22 cellular contexts compared by ENCODE assay signal in the genomic region with DNA sequence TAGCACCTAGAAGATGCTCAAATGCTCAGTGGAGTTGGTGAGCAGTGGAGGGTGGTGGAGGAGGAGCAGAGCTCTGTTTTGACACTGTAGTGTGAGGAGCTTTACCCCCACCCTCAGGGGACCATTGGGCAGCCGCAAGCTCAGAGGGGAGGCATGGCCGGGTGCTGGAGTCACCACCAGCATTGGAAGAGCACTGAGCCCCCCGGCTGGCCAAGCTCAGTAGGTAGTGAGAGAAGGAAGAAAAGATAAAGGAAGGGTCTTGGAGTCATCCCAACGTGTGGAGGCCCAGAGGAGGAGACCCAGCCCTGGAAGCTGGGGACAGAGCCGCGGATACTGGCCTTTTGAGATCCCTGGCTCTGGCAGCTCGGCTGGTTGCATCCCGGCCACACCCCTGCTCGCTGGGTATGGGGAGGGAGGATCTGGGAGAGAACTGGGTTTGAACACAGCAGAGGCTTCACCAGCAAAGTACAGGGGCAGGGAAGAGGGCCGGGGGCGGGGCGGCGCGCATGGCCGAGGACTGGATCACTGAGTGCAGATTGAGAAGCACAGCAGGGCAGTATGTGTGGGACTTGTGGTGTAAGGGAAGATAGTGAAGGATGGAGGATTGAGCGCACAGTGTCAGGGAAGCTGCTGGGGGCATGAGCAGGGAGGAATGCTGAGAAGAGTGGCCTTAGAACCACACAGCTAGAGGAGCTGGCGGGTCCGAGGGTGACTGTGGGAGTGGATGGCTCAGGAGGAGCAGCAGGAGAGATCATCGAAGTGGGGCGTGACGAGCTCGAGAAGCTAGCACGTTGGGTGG. TPM values are rescaled to one million over a fixed set of nuclear protein-coding genes. Genes with fewer than 3 reads are reported as not detected.
DNase-seq lines count a peak whose midpoint lies in the region; TF ChIP-seq lines count a peak whose summit lies in the region.
"Had no signal": no experiment of that assay in that cellular context is flagged by ENCODE, and none has a peak within 500 bp of the region (broad histone marks: within the 10 kb centered on the region; RNA-seq: fewer than 3 reads in every experiment).

No MANE protein-coding gene starts in this region.

- H3K4me1 ChIP-seq in BLaER1 (peaks cover 41% of the 10 kb centered on the region), endodermal cell (ENCODE audit: control insufficient read depth, insufficient read depth, low read length) (peaks cover 15% of the 10 kb centered on the region), hepatocyte (ENCODE audit: insufficient read depth) (peaks cover 6% of the 10 kb centered on the region), right atrium auricular region (peaks cover 0 to 11% of the 10 kb centered on the region in 2 donors)
- H3K4me1 ChIP-seq in CD4-positive, alpha-beta memory T cell (ENCODE audit: insufficient read depth, low read length): no peaks in the 10 kb centered on the region
- H3K4me1 ChIP-seq: Caco-2, HAP-1, SJSA1 had no signal

- H3K36me3 ChIP-seq in BLaER1 (no peaks in the 10 kb centered on the region), H7 (replicated peaks; ENCODE audit: control insufficient read depth, insufficient read depth, low read length) (0 out of 2 replicates have a peak, but pooled peaks cover 1% of the 10 kb centered on the region), endodermal cell (ENCODE audit: control insufficient read depth, insufficient read depth, low read length) (peaks cover 3% of the 10 kb centered on the region), hepatocyte (replicated peaks; ENCODE audit: insufficient read depth, low read depth) (no peaks in the 10 kb centered on the region), right atrium auricular region (no peaks in the 10 kb centered on the region)
- no peaks in the 10 kb centered on the region for H3K36me3 ChIP-seq in CD4-positive, alpha-beta memory T cell (ENCODE audit: insufficient read depth, low read length)
- H3K36me3 ChIP-seq: HAP-1, SJSA1 had no signal

- H3K36me3 Mint-ChIP-seq in endodermal cell (ENCODE audit: low read depth): no peaks in the 10 kb centered on the region
- H3K36me3 Mint-ChIP-seq in progenitor cell of endocrine pancreas (ENCODE audit: insufficient read depth): no peaks in the 10 kb centered on the region
- H3K36me3 Mint-ChIP-seq in CD4-positive, alpha-beta memory T cell: no peaks in the 10 kb centered on the region

- H3K4me2 ChIP-seq in BLaER1 (peak overlapping the region; percentile 27), hepatocyte (no peak overlapping the region)

- H3K4me3 ChIP-seq in BLaER1 (no peak overlapping the region), H7 (ENCODE audit: insufficient read depth, low read depth, low read length) (no peak overlapping the region), endodermal cell (ENCODE audit: low read length) (no peak overlapping the region), hepatocyte (no peak overlapping the region), right atrium auricular region (no peak overlapping the region)
- H3K4me3 ChIP-seq in CD4-positive, alpha-beta memory T cell (ENCODE audit: low read length in 2 of 2): no peak overlapping the region
- H3K4me3 ChIP-seq: HAP-1, SJSA1 had no signal

- H3K4me1 Mint-ChIP-seq in endodermal cell (peaks cover 25% of the 10 kb centered on the region), progenitor cell of endocrine pancreas (ENCODE audit: low read depth) (peaks cover 5% of the 10 kb centered on the region)
- H3K4me1 Mint-ChIP-seq in CD4-positive, alpha-beta memory T cell: no peaks in the 10 kb centered on the region

- H3K9ac ChIP-seq in BLaER1 (no peak overlapping the region), endodermal cell (ENCODE audit: extremely low read depth, low read length, poor library complexity, severe bottlenecking) (no peak overlapping the region)

- intact Hi-C loops in CD4-positive, alpha-beta memory T cell (cut with micrococcal nuclease): no loop called here

- H3K27ac Mint-ChIP-seq in endodermal cell (peak overlapping the region; percentile 12), progenitor cell of endocrine pancreas (peak overlapping the region; percentile 27)
- peak overlapping the region in 1 of 7 donors; percentile 13 for H3K27ac Mint-ChIP-seq in CD4-positive, alpha-beta memory T cell
- H3K27ac Mint-ChIP-seq: CD4-positive, alpha-beta T cell had no signal

- H3K27me3 Mint-ChIP-seq in endodermal cell (ENCODE audit: insufficient read depth) (no peaks in the 10 kb centered on the region), progenitor cell of endocrine pancreas (peaks cover 11% of the 10 kb centered on the region)
- peaks cover 0 to 1% of the 10 kb centered on the region in 2 donors for H3K27me3 Mint-ChIP-seq in CD4-positive, alpha-beta memory T cell
- H3K27me3 Mint-ChIP-seq: CD4-positive, alpha-beta T cell had no signal

- no peak overlapping the region for H3K27ac ChIP-seq in BLaER1
- H3K27ac ChIP-seq in endodermal cell (ENCODE audit: low read depth, low read length): no peak overlapping the region
- no peak overlapping the region for H3K27ac ChIP-seq in hepatocyte
- no peak overlapping the region for H3K27ac ChIP-seq in CD4-positive, alpha-beta memory T cell (ENCODE audit: low read depth, low read length)
- H3K27ac ChIP-seq in right atrium auricular region: no peak overlapping the region
- H3K27ac ChIP-seq: SJSA1 had no signal

- DNase-seq in H7 (peak; percentile 60), endodermal cell (peak; percentile 49), progenitor cell of endocrine pancreas (ENCODE audit: low spot score, unreplicated experiment) (no peak), hepatocyte (ENCODE audit: low spot score) (no peak), right atrium auricular region (ENCODE audit: low spot score) (no peak)
- no peak for DNase-seq in CD4-positive, alpha-beta memory T cell
- DNase-seq: Caco-2; CD4-positive, alpha-beta T cell; GDM1; KBM-7; MV-4-11; NCI-H1105; NCI-H1436 treated with DMSO at 0.1 percent for 48 hours; NCI-H1930; NCI-H446; NCI-H524 treated with DMSO at 0.1 percent for 48 hours; NCI-H774; PC-3 had no signal

- H3K9me3 Mint-ChIP-seq in endodermal cell: no peaks in the 10 kb centered on the region
- no peaks in the 10 kb centered on the region for H3K9me3 Mint-ChIP-seq in progenitor cell of endocrine pancreas (ENCODE audit: low read depth)
- no peaks in the 10 kb centered on the region for H3K9me3 Mint-ChIP-seq in CD4-positive, alpha-beta memory T cell
- H3K9me3 Mint-ChIP-seq: CD4-positive, alpha-beta T cell had no signal

- H3K4me3 Mint-ChIP-seq in endodermal cell (no peak overlapping the region), progenitor cell of endocrine pancreas (ENCODE audit: low read depth) (no peak overlapping the region)
- no peak overlapping the region for H3K4me3 Mint-ChIP-seq in CD4-positive, alpha-beta memory T cell
- H3K4me3 Mint-ChIP-seq: CD4-positive, alpha-beta T cell had no signal

- H2AFZ ChIP-seq in hepatocyte: no peak overlapping the region

- WGBS in endodermal cell (ENCODE audit: insufficient coverage in 1 of 2, insufficient read length in 1 of 2), 2 experiments: 86 to 95% methylated on average over 9 to 23 of the region's 23 CpGs
- 89% methylated on average over 23 of the region's 23 CpGs for WGBS in hepatocyte (ENCODE audit: low lambda C conversion rate, missing lambda C conversion rate)

- H3K27me3 ChIP-seq in BLaER1 (no peaks in the 10 kb centered on the region), H7 (ENCODE audit: control insufficient read depth, insufficient read depth, low read length) (no peaks in the 10 kb centered on the region), endodermal cell (ENCODE audit: control insufficient read depth, insufficient read depth, low read length, poor library complexity, severe bottlenecking) (no peaks in the 10 kb centered on the region), hepatocyte (no peaks in the 10 kb centered on the region), right atrium auricular region (no peaks in the 10 kb centered on the region)
- no peaks in the 10 kb centered on the region for H3K27me3 ChIP-seq in CD4-positive, alpha-beta memory T cell (ENCODE audit: insufficient read depth, low read length)
- H3K27me3 ChIP-seq: SJSA1 had no signal

- CTCF ChIA-PET in CD4-positive, alpha-beta memory T cell (lab: Charles Lee; ENCODE audit: partially characterized antibody): no interaction called here

- H3K9me3 ChIP-seq in BLaER1 (no peaks in the 10 kb centered on the region), endodermal cell (ENCODE audit: control insufficient read depth, low read length) (no peaks in the 10 kb centered on the region), hepatocyte (ENCODE audit: low read depth) (no peaks in the 10 kb centered on the region), right atrium auricular region (no peaks in the 10 kb centered on the region)
- no peaks in the 10 kb centered on the region for H3K9me3 ChIP-seq in CD4-positive, alpha-beta memory T cell (ENCODE audit: control insufficient read depth in 1 of 2, low read length in 2 of 2)
- H3K9me3 ChIP-seq: Caco-2, HAP-1, SJSA1 had no signal

- POLR2A ChIA-PET in CD4-positive, alpha-beta memory T cell (lab: Charles Lee; ENCODE audit: partially characterized antibody): no interaction called here

- no peaks in the 10 kb centered on the region for H3K9me2 ChIP-seq in hepatocyte (replicated peaks; ENCODE audit: insufficient read depth)

- no peaks in the 10 kb centered on the region for H3K79me2 ChIP-seq in hepatocyte

- H4K20me1 ChIP-seq in BLaER1: no peaks in the 10 kb centered on the region
- no peaks in the 10 kb centered on the region for H4K20me1 ChIP-seq in hepatocyte (ENCODE audit: insufficient read depth, poor library complexity, severe bottlenecking)

- TF ChIP-seq CTCF in endodermal cell (conservative IDR thresholded peaks at IDR 0.05): no peak
- no peak for TF ChIP-seq CTCF in progenitor cell of endocrine pancreas (IDR thresholded peaks at IDR 0.05; ENCODE audit: unreplicated experiment)
- TF ChIP-seq CTCF in hepatocyte (IDR thresholded peaks at IDR 0.05; ENCODE audit: poor library complexity): no peak
- no peak for TF ChIP-seq CTCF in right atrium auricular region (IDR thresholded peaks at IDR 0.05)

RNA-seq across cellular contexts. Expression of gene SYNDIG1, which starts 24.4 kb away (rescaled TPM):
- 8.5 and 9.2 TPM in 2 replicates for total RNA-seq in H7 (2014; rRNA removed; shearing (Covaris generic))
- 1 to 10 TPM; 5.5 to 6.8 TPM for total RNA-seq in endodermal cell
- 4.6 TPM for polyA plus RNA-seq in endodermal cell (2013, experiment 1 of 2)
- polyA plus RNA-seq in endodermal cell (2013, experiment 2 of 2): 4.9 TPM
- 0.19 and 0.38 TPM in 2 replicates for total RNA-seq in progenitor cell of endocrine pancreas
- 1.4 and 1.5 TPM in 2 replicates for total RNA-seq in hepatocyte
- polyA plus RNA-seq in hepatocyte: 1.2 and 2.3 TPM in 2 replicates
- not detected for total RNA-seq in CD4-positive, alpha-beta memory T cell
- polyA plus RNA-seq in CD4-positive, alpha-beta memory T cell: not detected
- 10 to 100 TPM; 21.7 to 38.1 TPM for total RNA-seq in right atrium auricular region
- total RNA-seq: Caco-2; CD4-positive, alpha-beta T cell; MCF 10A; PC-3; SJSA1 had no signal

Comparison
In these comparisons a context has a peak if more than half of its experiments do, and no peak if none do; other contexts are left out.
1. DNase-seq: peak in H7 (single experiment) and endodermal cell (single experiment); none in progenitor cell of endocrine pancreas (single experiment), hepatocyte (single experiment), CD4-positive, alpha-beta memory T cell (0 of 5) and right atrium auricular region (single experiment).